In the genomic region with DNA sequence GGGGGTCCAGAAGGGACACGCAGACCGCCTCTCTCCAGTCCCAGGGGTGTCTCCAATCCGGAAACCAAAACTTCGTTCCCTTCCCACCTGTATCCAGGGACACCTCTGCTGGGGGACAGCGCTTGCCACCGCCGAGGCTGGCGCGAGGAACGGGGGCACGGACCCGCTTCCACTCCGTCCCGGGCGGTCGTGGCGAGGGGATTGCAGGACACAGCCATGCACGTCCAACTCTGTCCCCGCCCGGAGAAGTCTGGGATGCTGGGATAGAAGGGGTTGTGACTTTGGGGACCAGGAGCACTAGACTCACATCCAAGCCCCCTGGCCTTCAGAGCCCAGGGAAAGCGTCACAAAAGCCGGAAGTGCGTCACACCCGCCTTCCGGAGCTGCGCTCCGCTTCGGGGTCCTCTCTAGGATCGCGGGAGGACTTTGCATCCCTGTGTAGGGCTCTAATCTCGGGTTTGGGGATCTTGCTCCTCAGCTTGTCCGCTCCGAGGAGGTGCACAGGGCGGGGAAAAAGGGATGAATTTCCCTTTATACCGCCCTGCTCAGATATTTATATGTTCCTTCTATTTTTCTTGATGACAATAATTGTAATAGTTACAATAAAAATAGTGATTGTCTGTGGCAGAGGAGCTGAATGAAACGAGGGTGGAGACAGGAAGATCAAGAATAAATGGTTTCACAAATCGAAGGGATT, we compare ENCODE assay signal across 1 cellular context.
TF ChIP-seq lines count a peak whose summit lies in the region.

TSS of gene FAM200A (minus strand) at position 348 of the 697 bp plus-strand sequence. CDS start 3,707 bp downstream, outside the sequence.

TF ChIP-seq in K562, 482 proteins besides CTCF, POLR2A, EP300 and RAD21 (continued from another document and continues in another):
- TF ChIP-seq, protein P1, sequence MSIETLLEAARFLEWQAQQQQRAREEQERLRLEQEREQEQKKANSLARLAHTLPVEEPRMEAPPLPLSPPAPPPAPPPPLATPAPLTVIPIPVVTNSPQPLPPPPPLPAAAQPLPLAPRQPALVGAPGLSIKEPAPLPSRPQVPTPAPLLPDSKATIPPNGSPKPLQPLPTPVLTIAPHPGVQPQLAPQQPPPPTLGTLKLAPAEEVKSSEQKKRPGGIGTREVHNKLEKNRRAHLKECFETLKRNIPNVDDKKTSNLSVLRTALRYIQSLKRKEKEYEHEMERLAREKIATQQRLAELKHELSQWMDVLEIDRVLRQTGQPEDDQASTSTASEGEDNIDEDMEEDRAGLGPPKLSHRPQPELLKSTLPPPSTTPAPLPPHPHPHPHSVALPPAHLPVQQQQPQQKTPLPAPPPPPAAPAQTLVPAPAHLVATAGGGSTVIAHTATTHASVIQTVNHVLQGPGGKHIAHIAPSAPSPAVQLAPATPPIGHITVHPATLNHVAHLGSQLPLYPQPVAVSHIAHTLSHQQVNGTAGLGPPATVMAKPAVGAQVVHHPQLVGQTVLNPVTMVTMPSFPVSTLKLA (conservative IDR thresholded peaks at IDR 0.05) = peak; percentile 58 to 77
- TF ChIP-seq ZNF274 (IDR thresholded peaks at IDR 0.05; ENCODE audit: borderline replicate concordance, low read depth, low read length) (no peak), KDM2B (CRISPR knock-in tag; IDR thresholded peaks at IDR 0.05) (0 out of 2 replicates have a peak, but pooled peaks have one; percentile 81), ZFP91 (CRISPR knock-in tag; IDR thresholded peaks at IDR 0.05) (no peak), IFI16 (CRISPR knock-in tag; IDR thresholded peaks at IDR 0.05) (no peak), HNRNPL (IDR thresholded peaks at IDR 0.05; ENCODE audit: low read depth, low read length) (no peak), ADNP (tag; IDR thresholded peaks at IDR 0.05) (no peak), MEF2D (tag; conservative IDR thresholded peaks at IDR 0.05; ENCODE audit: low read depth) (no peak), ZNF696 (CRISPR knock-in tag; conservative IDR thresholded peaks at IDR 0.05) (no peak), CEBPZ (IDR thresholded peaks at IDR 0.05; ENCODE audit: borderline replicate concordance, low read depth, low read length) (no peak), XRCC5 (IDR thresholded peaks at IDR 0.05; ENCODE audit: low read depth, low read length) (peak; percentile 86; the same call in 1 of the 2 replicates), THAP7 (CRISPR knock-in tag; IDR thresholded peaks at IDR 0.05) (no peak), ZNF584 (CRISPR knock-in tag; IDR thresholded peaks at IDR 0.05; ENCODE audit: low read depth) (no peak), NFXL1 (CRISPR knock-in tag; IDR thresholded peaks at IDR 0.05) (no peak), ZNF124 (CRISPR knock-in tag; IDR thresholded peaks at IDR 0.05) (no peak), POLR2H (tag; IDR thresholded peaks at IDR 0.05; ENCODE audit: low read depth) (no peak), ZNF717 (CRISPR knock-in tag; IDR thresholded peaks at IDR 0.05) (no peak), PHTF2 (CRISPR knock-in tag; IDR thresholded peaks at IDR 0.05) (no peak), RBM15 (IDR thresholded peaks at IDR 0.05; ENCODE audit: insufficient read depth, low read length) (no peak), CCNT2 (IDR thresholded peaks at IDR 0.05; ENCODE audit: borderline replicate concordance, extremely low read depth, insufficient read length, low read depth, low read length) (no peak), KAT2B (IDR thresholded peaks at IDR 0.05; ENCODE audit: low read depth, low read length) (no peak), BRD9 (IDR thresholded peaks at IDR 0.05; ENCODE audit: low read depth, partially characterized antibody) (no peak), NFIC (IDR thresholded peaks at IDR 0.05) (no peak), TCF7 (IDR thresholded peaks at IDR 0.05; ENCODE audit: borderline replicate concordance) (peak; percentile 46; the same call in 1 of the 2 replicates), RUNX1 (IDR thresholded peaks at IDR 0.05; ENCODE audit: low read depth) (no peak), FOXM1 (IDR thresholded peaks at IDR 0.05; ENCODE audit: low read depth) (no peak), FOXM1 (CRISPR knock-in tag; IDR thresholded peaks at IDR 0.05; ENCODE audit: low read depth) (peak; percentile 80), HSF4 (CRISPR knock-in tag; IDR thresholded peaks at IDR 0.05; ENCODE audit: borderline replicate concordance) (no peak), MLX (CRISPR knock-in tag; conservative IDR thresholded peaks at IDR 0.05) (0 out of 4 replicates have a peak, but pooled peaks of 1 of the 2 experiments have one; percentile 82), SLC30A9 (CRISPR knock-in tag; IDR thresholded peaks at IDR 0.05) (no peak), ZMIZ1 (IDR thresholded peaks at IDR 0.05; ENCODE audit: low read depth in 2 of 2, low read length in 2 of 2) (no peak), ATF1 (CRISPR knock-in tag; IDR thresholded peaks at IDR 0.05) (peak; percentile 83), ATF1 (tag; IDR thresholded peaks at IDR 0.05) (peak; percentile 99)
- TF ChIP-seq, protein P2, sequence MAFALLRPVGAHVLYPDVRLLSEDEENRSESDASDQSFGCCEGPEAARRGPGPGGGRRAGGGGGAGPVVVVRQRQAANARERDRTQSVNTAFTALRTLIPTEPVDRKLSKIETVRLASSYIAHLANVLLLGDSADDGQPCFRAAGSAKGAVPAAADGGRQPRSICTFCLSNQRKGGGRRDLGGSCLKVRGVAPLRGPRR (CRISPR knock-in tag; IDR thresholded peaks at IDR 0.05) = no peak
- TF ChIP-seq, protein P3, sequence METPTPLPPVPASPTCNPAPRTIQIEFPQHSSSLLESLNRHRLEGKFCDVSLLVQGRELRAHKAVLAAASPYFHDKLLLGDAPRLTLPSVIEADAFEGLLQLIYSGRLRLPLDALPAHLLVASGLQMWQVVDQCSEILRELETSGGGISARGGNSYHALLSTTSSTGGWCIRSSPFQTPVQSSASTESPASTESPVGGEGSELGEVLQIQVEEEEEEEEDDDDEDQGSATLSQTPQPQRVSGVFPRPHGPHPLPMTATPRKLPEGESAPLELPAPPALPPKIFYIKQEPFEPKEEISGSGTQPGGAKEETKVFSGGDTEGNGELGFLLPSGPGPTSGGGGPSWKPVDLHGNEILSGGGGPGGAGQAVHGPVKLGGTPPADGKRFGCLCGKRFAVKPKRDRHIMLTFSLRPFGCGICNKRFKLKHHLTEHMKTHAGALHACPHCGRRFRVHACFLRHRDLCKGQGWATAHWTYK (CRISPR knock-in tag; IDR thresholded peaks at IDR 0.05) = peak; percentile 75; the same call in 1 of the 2 replicates
- TF ChIP-seq, protein P4, sequence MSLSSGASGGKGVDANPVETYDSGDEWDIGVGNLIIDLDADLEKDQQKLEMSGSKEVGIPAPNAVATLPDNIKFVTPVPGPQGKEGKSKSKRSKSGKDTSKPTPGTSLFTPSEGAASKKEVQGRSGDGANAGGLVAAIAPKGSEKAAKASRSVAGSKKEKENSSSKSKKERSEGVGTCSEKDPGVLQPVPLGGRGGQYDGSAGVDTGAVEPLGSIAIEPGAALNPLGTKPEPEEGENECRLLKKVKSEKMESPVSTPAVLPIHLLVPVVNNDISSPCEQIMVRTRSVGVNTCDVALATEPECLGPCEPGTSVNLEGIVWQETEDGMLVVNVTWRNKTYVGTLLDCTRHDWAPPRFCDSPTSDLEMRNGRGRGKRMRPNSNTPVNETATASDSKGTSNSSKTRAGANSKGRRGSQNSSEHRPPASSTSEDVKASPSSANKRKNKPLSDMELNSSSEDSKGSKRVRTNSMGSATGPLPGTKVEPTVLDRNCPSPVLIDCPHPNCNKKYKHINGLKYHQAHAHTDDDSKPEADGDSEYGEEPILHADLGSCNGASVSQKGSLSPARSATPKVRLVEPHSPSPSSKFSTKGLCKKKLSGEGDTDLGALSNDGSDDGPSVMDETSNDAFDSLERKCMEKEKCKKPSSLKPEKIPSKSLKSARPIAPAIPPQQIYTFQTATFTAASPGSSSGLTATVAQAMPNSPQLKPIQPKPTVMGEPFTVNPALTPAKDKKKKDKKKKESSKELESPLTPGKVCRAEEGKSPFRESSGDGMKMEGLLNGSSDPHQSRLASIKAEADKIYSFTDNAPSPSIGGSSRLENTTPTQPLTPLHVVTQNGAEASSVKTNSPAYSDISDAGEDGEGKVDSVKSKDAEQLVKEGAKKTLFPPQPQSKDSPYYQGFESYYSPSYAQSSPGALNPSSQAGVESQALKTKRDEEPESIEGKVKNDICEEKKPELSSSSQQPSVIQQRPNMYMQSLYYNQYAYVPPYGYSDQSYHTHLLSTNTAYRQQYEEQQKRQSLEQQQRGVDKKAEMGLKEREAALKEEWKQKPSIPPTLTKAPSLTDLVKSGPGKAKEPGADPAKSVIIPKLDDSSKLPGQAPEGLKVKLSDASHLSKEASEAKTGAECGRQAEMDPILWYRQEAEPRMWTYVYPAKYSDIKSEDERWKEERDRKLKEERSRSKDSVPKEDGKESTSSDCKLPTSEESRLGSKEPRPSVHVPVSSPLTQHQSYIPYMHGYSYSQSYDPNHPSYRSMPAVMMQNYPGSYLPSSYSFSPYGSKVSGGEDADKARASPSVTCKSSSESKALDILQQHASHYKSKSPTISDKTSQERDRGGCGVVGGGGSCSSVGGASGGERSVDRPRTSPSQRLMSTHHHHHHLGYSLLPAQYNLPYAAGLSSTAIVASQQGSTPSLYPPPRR (CRISPR knock-in tag; IDR thresholded peaks at IDR 0.05; ENCODE audit: borderline replicate concordance) = no peak
- TF ChIP-seq, protein P5, sequence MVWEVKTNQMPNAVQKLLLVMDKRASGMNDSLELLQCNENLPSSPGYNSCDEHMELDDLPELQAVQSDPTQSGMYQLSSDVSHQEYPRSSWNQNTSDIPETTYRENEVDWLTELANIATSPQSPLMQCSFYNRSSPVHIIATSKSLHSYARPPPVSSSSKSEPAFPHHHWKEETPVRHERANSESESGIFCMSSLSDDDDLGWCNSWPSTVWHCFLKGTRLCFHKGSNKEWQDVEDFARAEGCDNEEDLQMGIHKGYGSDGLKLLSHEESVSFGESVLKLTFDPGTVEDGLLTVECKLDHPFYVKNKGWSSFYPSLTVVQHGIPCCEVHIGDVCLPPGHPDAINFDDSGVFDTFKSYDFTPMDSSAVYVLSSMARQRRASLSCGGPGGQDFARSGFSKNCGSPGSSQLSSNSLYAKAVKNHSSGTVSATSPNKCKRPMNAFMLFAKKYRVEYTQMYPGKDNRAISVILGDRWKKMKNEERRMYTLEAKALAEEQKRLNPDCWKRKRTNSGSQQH (CRISPR knock-in tag; IDR thresholded peaks at IDR 0.05) = no peak
